ENCODE assay signal across 9 cellular contexts in the genomic region with DNA sequence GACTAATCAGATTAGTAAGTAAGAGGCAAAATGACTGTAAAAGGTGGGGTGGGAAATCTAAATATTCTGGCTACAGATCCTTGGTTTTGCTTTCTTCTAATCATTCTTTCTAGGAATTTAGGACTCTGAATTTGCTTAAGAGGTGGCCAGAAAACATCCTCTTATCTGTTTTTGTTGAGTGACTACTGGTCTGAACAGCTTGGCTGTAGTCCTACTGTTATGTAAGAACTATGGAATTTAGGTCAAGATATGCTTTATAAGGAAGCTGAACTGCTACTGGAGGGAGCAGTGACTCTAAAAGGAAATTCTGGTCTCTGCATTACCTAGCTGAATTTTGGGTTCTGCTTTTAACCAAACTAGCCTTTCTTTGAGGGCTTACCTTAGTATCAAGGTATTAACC. TPM values are rescaled to one million over a fixed set of nuclear protein-coding genes. Genes with fewer than 3 reads are reported as not detected.
A peak's percentile ranks its signal among the peaks of the same experiment; 100 is the strongest.
DNase-seq lines count a peak whose midpoint lies in the region; ATAC-seq and TF ChIP-seq lines count a peak whose summit lies in the region.
"Had no signal": no experiment of that assay in that cellular context is flagged by ENCODE, and none has a peak within 500 bp of the region (broad histone marks: within the 10 kb centered on the region; RNA-seq: fewer than 3 reads in every experiment).

No MANE protein-coding gene starts in this region.

- no peaks in the 10 kb centered on the region for H3K27me3 ChIP-seq in cardiac muscle cell

- H3K4me1 ChIP-seq in cardiac muscle cell (ENCODE audit: low read depth), result peaks cover 14% of the 10 kb centered on the region

- 0 out of 2 replicates have a peak, but pooled peaks cover 2% of the 10 kb centered on the region for H3K4me1 Mint-ChIP-seq in WTC11
- peaks cover 0 to 4% (median 0%) of the 10 kb centered on the region in 4 donors for H3K4me1 Mint-ChIP-seq in naive thymus-derived CD8-positive, alpha-beta T cell

- POLR2A ChIA-PET in WTC11 (lab: Charles Lee), result no interaction called here
- POLR2A ChIA-PET in naive thymus-derived CD8-positive, alpha-beta T cell (lab: Charles Lee), result no interaction called here

- H3K9me3 ChIP-seq in cardiac muscle cell (ENCODE audit: low read depth), result no peaks in the 10 kb centered on the region

- TF ChIP-seq CTCF in WTC11 (IDR thresholded peaks at IDR 0.05) (no peak), cardiac muscle cell (IDR thresholded peaks at IDR 0.05; ENCODE audit: low read depth, low read length) (no peak)

- H3K4me3 ChIP-seq in cardiac muscle cell, result no peak overlapping the region

- H3K36me3 Mint-ChIP-seq in WTC11, result peaks cover 53% of the 10 kb centered on the region
- H3K36me3 Mint-ChIP-seq in naive thymus-derived CD8-positive, alpha-beta T cell, result peaks cover 9 to 58% (median 23%) of the 10 kb centered on the region in 3 donors

- no peak for ATAC-seq in WTC11
- peak; percentile 80 for ATAC-seq in sciatic nerve
- ATAC-seq in naive thymus-derived CD8-positive, alpha-beta T cell, result no peak
- no peak for ATAC-seq in HG03095 (IDR thresholded peaks at IDR 0.05; ENCODE audit: unreplicated experiment)

- peaks cover 34% of the 10 kb centered on the region for H3K36me3 ChIP-seq in cardiac muscle cell

- peak overlapping the region; percentile 34 for H3K27ac ChIP-seq in cardiac muscle cell

- intact Hi-C loops in sciatic nerve (cut with DNase I), result no loop called here

- peak overlapping the region; percentile 32 for H3K27ac Mint-ChIP-seq in WTC11
- H3K27ac Mint-ChIP-seq in naive thymus-derived CD8-positive, alpha-beta T cell, result peak overlapping the region in 5 of 10 donors; percentile 1 to 66 (median 11)
- H3K27ac Mint-ChIP-seq: dendritic cell treated with granulocyte-macrophage colony-stimulating factor and Interleukin-4, amounts not matched to agents 40 ng/mL and 50 ng/mL, for 4 days had no signal

- H3K27me3 Mint-ChIP-seq in WTC11 (ENCODE audit: low read depth), result no peaks in the 10 kb centered on the region
- H3K27me3 Mint-ChIP-seq in naive thymus-derived CD8-positive, alpha-beta T cell, result no peaks in the 10 kb centered on the region
- H3K27me3 Mint-ChIP-seq: dendritic cell treated with granulocyte-macrophage colony-stimulating factor and Interleukin-4, amounts not matched to agents 40 ng/mL and 50 ng/mL, for 4 days had no signal

- peak; percentile 41 for DNase-seq in ELR (ENCODE audit: low read depth)
- DNase-seq in WTC11 (ENCODE audit: low spot score), result no peak
- DNase-seq in cardiac muscle cell (ENCODE audit: low read depth in 1 of 2, low spot score in 1 of 2), result peak in 1 of 2 donors; percentile 90
- no peak for DNase-seq in sciatic nerve (ENCODE audit: low spot score)
- DNase-seq in NCI-H128 (lab: John Stamatoyannopoulos, UW; ENCODE audit: unreplicated experiment), result no peak
- no peak for DNase-seq in naive thymus-derived CD8-positive, alpha-beta T cell
- DNase-seq in NCI-H187 treated with DMSO at 0.1 percent for 48 hours (lab: John Stamatoyannopoulos, UW), result no peak

- no peaks in the 10 kb centered on the region for H3K9me3 Mint-ChIP-seq in WTC11
- no peaks in the 10 kb centered on the region for H3K9me3 Mint-ChIP-seq in naive thymus-derived CD8-positive, alpha-beta T cell
- H3K9me3 Mint-ChIP-seq: dendritic cell treated with granulocyte-macrophage colony-stimulating factor and Interleukin-4, amounts not matched to agents 40 ng/mL and 50 ng/mL, for 4 days had no signal

- CTCF ChIA-PET in WTC11 (lab: Charles Lee), result no interaction called here

- no peak overlapping the region for H3K4me3 Mint-ChIP-seq in WTC11
- no peak overlapping the region for H3K4me3 Mint-ChIP-seq in naive thymus-derived CD8-positive, alpha-beta T cell
- H3K4me3 Mint-ChIP-seq: dendritic cell treated with granulocyte-macrophage colony-stimulating factor and Interleukin-4, amounts not matched to agents 40 ng/mL and 50 ng/mL, for 4 days had no signal

TF ChIP-seq in WTC11, 78 proteins besides CTCF, POLR2A, EP300 and RAD21:
- no peak for TF ChIP-seq NR1H2 (CRISPR knock-in tag; IDR thresholded peaks at IDR 0.05)
- TF ChIP-seq EMX1 (CRISPR knock-in tag; IDR thresholded peaks at IDR 0.05), result no peak
- no peak for TF ChIP-seq MYBL2 (CRISPR knock-in tag; IDR thresholded peaks at IDR 0.05)
- TF ChIP-seq IRF2 (CRISPR knock-in tag; IDR thresholded peaks at IDR 0.05; ENCODE audit: borderline replicate concordance, low read depth), result no peak
- TF ChIP-seq ZNF138 (CRISPR knock-in tag; conservative IDR thresholded peaks at IDR 0.05), result no peak
- TF ChIP-seq ZNF232 (CRISPR knock-in tag; IDR thresholded peaks at IDR 0.05), result no peak
- TF ChIP-seq, protein P1, sequence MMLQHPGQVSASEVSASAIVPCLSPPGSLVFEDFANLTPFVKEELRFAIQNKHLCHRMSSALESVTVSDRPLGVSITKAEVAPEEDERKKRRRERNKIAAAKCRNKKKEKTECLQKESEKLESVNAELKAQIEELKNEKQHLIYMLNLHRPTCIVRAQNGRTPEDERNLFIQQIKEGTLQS (CRISPR knock-in tag; conservative IDR thresholded peaks at IDR 0.05), result no peak
- TF ChIP-seq, protein P2, sequence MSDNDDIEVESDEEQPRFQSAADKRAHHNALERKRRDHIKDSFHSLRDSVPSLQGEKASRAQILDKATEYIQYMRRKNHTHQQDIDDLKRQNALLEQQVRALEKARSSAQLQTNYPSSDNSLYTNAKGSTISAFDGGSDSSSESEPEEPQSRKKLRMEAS (CRISPR knock-in tag; IDR thresholded peaks at IDR 0.05), result no peak
- no peak for TF ChIP-seq RORB (CRISPR knock-in tag; IDR thresholded peaks at IDR 0.05)
- TF ChIP-seq, protein P3, sequence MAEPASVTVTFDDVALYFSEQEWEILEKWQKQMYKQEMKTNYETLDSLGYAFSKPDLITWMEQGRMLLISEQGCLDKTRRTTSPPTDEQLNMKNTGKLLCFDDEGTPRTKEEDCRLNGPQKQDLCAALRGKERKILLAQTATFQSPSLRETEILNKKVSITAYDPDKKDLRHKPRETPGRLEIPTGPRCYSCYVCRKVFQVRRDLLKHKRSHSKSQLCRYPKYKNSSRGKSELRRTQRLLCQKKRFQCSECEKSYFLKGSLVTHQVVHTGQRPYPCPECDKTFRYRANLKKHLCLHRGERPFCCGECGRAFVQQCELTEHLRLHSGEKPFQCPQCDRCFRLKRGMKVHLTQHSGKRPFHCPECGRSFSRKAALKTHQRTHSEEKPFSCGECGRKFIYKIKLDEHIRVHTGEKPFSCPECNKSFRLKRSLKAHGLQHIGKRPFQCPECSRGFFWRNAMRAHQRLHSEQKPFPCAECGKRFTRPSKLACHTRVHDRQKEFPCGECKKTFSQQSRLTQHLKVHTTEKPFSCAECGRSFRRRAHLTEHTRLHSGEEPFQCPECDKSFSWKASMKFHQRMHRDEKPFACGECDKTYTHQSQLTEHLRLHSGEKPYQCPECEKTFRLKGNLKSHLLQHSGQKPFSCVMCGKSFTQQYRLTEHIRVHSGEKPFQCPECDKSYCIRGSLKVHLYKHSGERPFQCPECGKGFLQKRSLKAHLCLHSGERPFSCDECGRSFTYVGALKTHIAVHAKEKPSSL (CRISPR knock-in tag; conservative IDR thresholded peaks at IDR 0.05), result no peak
- TF ChIP-seq, protein P4, sequence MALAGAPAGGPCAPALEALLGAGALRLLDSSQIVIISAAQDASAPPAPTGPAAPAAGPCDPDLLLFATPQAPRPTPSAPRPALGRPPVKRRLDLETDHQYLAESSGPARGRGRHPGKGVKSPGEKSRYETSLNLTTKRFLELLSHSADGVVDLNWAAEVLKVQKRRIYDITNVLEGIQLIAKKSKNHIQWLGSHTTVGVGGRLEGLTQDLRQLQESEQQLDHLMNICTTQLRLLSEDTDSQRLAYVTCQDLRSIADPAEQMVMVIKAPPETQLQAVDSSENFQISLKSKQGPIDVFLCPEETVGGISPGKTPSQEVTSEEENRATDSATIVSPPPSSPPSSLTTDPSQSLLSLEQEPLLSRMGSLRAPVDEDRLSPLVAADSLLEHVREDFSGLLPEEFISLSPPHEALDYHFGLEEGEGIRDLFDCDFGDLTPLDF (CRISPR knock-in tag; IDR thresholded peaks at IDR 0.05), result no peak
- TF ChIP-seq CREM (CRISPR knock-in tag; IDR thresholded peaks at IDR 0.05), result no peak
- TF ChIP-seq, protein P5, sequence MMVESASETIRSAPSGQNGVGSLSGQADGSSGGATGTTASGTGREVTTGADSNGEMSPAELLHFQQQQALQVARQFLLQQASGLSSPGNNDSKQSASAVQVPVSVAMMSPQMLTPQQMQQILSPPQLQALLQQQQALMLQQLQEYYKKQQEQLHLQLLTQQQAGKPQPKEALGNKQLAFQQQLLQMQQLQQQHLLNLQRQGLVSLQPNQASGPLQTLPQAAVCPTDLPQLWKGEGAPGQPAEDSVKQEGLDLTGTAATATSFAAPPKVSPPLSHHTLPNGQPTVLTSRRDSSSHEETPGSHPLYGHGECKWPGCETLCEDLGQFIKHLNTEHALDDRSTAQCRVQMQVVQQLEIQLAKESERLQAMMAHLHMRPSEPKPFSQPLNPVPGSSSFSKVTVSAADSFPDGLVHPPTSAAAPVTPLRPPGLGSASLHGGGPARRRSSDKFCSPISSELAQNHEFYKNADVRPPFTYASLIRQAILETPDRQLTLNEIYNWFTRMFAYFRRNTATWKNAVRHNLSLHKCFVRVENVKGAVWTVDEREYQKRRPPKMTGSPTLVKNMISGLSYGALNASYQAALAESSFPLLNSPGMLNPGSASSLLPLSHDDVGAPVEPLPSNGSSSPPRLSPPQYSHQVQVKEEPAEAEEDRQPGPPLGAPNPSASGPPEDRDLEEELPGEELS (CRISPR knock-in tag; IDR thresholded peaks at IDR 0.05), result no peak
- TF ChIP-seq, protein P6, sequence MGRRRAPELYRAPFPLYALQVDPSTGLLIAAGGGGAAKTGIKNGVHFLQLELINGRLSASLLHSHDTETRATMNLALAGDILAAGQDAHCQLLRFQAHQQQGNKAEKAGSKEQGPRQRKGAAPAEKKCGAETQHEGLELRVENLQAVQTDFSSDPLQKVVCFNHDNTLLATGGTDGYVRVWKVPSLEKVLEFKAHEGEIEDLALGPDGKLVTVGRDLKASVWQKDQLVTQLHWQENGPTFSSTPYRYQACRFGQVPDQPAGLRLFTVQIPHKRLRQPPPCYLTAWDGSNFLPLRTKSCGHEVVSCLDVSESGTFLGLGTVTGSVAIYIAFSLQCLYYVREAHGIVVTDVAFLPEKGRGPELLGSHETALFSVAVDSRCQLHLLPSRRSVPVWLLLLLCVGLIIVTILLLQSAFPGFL (CRISPR knock-in tag; IDR thresholded peaks at IDR 0.05; ENCODE audit: borderline replicate concordance), result no peak

RNA-seq across cellular contexts. Expression of a gene that starts 33.5 kb away (rescaled TPM):
- total RNA-seq in WTC11 (2021), result 3.3 to 4.4 TPM (median 3.7 TPM) in 3 replicates
- 3.2 and 5.0 TPM in 2 replicates for total RNA-seq in cardiac muscle cell
- 2.0 and 2.9 TPM in 2 replicates for polyA plus RNA-seq in cardiac muscle cell
- 0.67 TPM for total RNA-seq in sciatic nerve
- under 1 TPM; 0.33 to 0.44 TPM for total RNA-seq in naive thymus-derived CD8-positive, alpha-beta T cell
- polyA plus RNA-seq in naive thymus-derived CD8-positive, alpha-beta T cell, result under 1 TPM in 1 of 3 donors, not detected in 2; 0.09 TPM
